ENCODE assay signal across 14 cellular contexts in the genomic region with DNA sequence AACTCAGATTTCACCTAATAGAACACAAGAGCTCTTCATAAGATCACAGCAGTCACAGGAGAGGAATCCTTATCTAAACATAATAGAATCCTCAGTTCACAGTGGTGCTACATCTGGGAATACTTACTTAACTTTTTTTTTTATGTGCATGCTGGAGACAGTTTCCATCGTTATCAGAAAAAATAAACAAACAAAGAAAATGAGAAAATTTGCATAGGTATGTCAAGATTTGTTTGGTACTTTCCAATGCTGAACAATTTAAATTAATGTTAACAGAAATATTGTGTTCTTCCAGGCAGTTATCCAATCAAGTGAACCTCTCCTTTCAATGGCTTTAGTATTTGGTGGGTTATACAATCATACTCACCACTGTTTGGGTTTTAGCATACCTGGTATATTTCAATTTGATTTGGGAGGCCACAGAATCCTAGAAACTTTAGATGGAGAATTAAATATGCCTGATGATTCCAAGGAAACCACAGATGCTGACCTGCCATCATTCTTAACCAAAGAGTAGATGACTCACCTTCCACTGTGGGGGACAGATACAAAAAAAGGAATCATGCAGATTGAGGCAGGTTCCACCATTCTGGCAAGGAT. TPM values are rescaled to one million over a fixed set of nuclear protein-coding genes. Genes with fewer than 3 reads are reported as not detected.
DNase-seq lines count a peak whose midpoint lies in the region; TF ChIP-seq lines count a peak whose summit lies in the region.
"Had no signal": no experiment of that assay in that cellular context is flagged by ENCODE, and none has a peak within 500 bp of the region (broad histone marks: within the 10 kb centered on the region; RNA-seq: fewer than 3 reads in every experiment).

No MANE protein-coding gene starts in this region.

- H3K9me3 ChIP-seq in Caco-2 = no peaks in the 10 kb centered on the region
- H3K9me3 ChIP-seq: Peyer's patch had no signal

- TF ChIP-seq CTCF in Caco-2 (IDR thresholded peaks at IDR 0.05; ENCODE audit: insufficient read depth in 1 of 2, low read depth in 1 of 2, low read length in 1 of 2, severe bottlenecking in 1 of 2, unreplicated experiment in 1 of 2) (no peak), choroid plexus epithelial cell (conservative IDR thresholded peaks at IDR 0.05; ENCODE audit: low read depth, low read length) (no peak)

- H3K27me3 ChIP-seq in Caco-2 (replicated peaks; ENCODE audit: control insufficient read depth, insufficient read depth, low read length) = no peaks in the 10 kb centered on the region
- H3K27me3 ChIP-seq: Peyer's patch had no signal

- H3K36me3 ChIP-seq in Caco-2 (ENCODE audit: control insufficient read depth, insufficient read depth, low read length) = no peaks in the 10 kb centered on the region

- H3K36me3 Mint-ChIP-seq in Caco-2 (ENCODE audit: insufficient read depth, unreplicated experiment) = peaks cover 6% of the 10 kb centered on the region

- H3K4me3 ChIP-seq in Caco-2 (ENCODE audit: low read depth, low read length) (no peak overlapping the region), choroid plexus epithelial cell (ENCODE audit: low read depth, low read length) (no peak overlapping the region)
- H3K4me3 ChIP-seq: Peyer's patch had no signal

- CTCF ChIA-PET in Caco-2 (lab: Charles Lee) = interaction anchor here (0.6 kb wide), 1 partner anchor 312 kb away, joined by 3 read pairs; no protein-coding TSS in a partner anchor

- peak overlapping the region; percentile 68 for H3K27ac Mint-ChIP-seq in Caco-2 (ENCODE audit: unreplicated experiment)
- H3K27ac Mint-ChIP-seq: CD4-positive, alpha-beta T cell had no signal

- intact Hi-C loops in Caco-2 (cut with micrococcal nuclease; ENCODE audit: unreplicated experiment) = loop anchor here (2.0 kb wide), 1 partner anchor 108 kb away; no protein-coding TSS in a partner anchor
- intact Hi-C loops in posterior vena cava (cut with DNase I) = no loop called here

- peaks cover 66% of the 10 kb centered on the region for H3K4me1 Mint-ChIP-seq in Caco-2 (ENCODE audit: low read depth, unreplicated experiment)

- no peaks in the 10 kb centered on the region for H3K9me3 Mint-ChIP-seq in Caco-2 (ENCODE audit: unreplicated experiment)
- H3K9me3 Mint-ChIP-seq: CD4-positive, alpha-beta T cell; neural crest cell had no signal

- DNase-seq in Caco-2 (no peak), NCI-H526 treated with DMSO at 0.1 percent for 48 hours (lab: John Stamatoyannopoulos, UW) (peak; percentile 43), choroid plexus epithelial cell (ENCODE audit: low read depth) (peak; percentile 76), myocyte (ENCODE audit: low read depth) (peak; percentile 29), ureter (ENCODE audit: low spot score) (no peak), posterior vena cava (ENCODE audit: low spot score) (no peak)
- DNase-seq in activated T-cell treated with anti-CD3 and anti-CD28 coated beads, Interleukin-2, amount 50 U/mL, for 1 hour = no peak
- DNase-seq in activated naive CD4-positive, alpha-beta T cell treated with anti-CD3 and anti-CD28 coated beads, Interleukin-2, amount 50 U/mL, for 16 hours = no peak
- DNase-seq: anterior cingulate cortex; CD4-positive, alpha-beta T cell; GOT3; NCI-H2227 treated with DMSO at 0.1 percent for 48 hours; Peyer's patch had no signal

- TSS peak; percentile 15 for BruUV-seq in Caco-2 (replicated peaks; lab: Mats Ljungman, UMichigan)

- no peaks in the 10 kb centered on the region for H3K27me3 Mint-ChIP-seq in Caco-2 (ENCODE audit: insufficient read depth, unreplicated experiment)
- H3K27me3 Mint-ChIP-seq: CD4-positive, alpha-beta T cell had no signal

- POLR2A ChIA-PET in Caco-2 (lab: Charles Lee) = no interaction called here

- peak overlapping the region; percentile 51 for H3K4me3 Mint-ChIP-seq in Caco-2 (ENCODE audit: unreplicated experiment)
- H3K4me3 Mint-ChIP-seq: CD4-positive, alpha-beta T cell; neural crest cell had no signal

- H3K4me1 ChIP-seq in Caco-2 = peaks cover 76% of the 10 kb centered on the region

RNA-seq across cellular contexts. Expression of a gene that starts 6.4 kb away (rescaled TPM):
- total RNA-seq in Caco-2 (2022) = 4.6 and 4.8 TPM in 2 replicates
- total RNA-seq in myocyte = 0.40 and 0.78 TPM in 2 replicates
- 1.2 TPM for polyA plus RNA-seq in myocyte (2012)
- total RNA-seq in ureter = 2.4 TPM
- 1 to 10 TPM; 1.1 to 2.3 TPM for total RNA-seq in posterior vena cava

Comparison
In these comparisons a context has a peak if more than half of its experiments do, and no peak if none do; other contexts are left out.
1. DNase-seq: peak in NCI-H526 treated with DMSO at 0.1 percent for 48 hours (single experiment), choroid plexus epithelial cell (single experiment) and myocyte (single experiment); none in Caco-2 (0 of 2), activated T-cell treated with anti-CD3 and anti-CD28 coated beads, Interleukin-2, amount 50 U/mL, for 1 hour (single experiment), ureter (single experiment), activated naive CD4-positive, alpha-beta T cell treated with anti-CD3 and anti-CD28 coated beads, Interleukin-2, amount 50 U/mL, for 16 hours (single experiment) and posterior vena cava (single experiment).